25 cellular contexts compared by ENCODE assay signal in the genomic region with DNA sequence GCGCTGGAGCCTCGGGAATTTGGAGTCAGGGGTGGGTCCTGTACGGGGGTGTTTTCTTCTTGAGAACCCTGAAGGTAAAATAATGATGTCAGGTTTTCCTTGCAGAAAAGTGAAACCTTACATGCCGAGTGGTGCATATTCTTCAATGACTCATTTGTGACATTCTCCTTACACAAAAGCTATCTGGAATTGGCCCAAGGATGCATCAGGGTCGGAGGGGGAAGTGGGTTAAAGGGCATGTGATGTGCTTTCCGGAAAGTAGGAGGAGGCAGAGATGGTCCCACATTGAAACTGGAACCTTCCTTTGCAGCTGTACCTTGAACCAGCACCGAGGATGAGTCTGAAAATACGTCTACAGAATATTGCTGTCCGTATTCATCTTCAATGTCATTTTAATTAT.
DNase-seq lines count a peak whose midpoint lies in the region; ATAC-seq, FAIRE-seq and TF ChIP-seq lines count a peak whose summit lies in the region.
"Had no signal": no experiment of that assay in that cellular context is flagged by ENCODE, and none has a peak within 500 bp of the region (broad histone marks: within the 10 kb centered on the region; RNA-seq: fewer than 3 reads in every experiment).

No MANE protein-coding gene starts in this region.

- no peak overlapping the region for H2AFZ ChIP-seq in SK-N-SH (ENCODE audit: low read depth)

- H3K27me3 ChIP-seq in SK-N-SH (ENCODE audit: insufficient read depth): no peaks in the 10 kb centered on the region; the same call in 1 of the 2 replicates
- H3K27me3 ChIP-seq in adrenal gland: no peaks in the 10 kb centered on the region
- H3K27me3 ChIP-seq: BE2C had no signal

- intact Hi-C loops in adrenal gland (cut with DNase I): no loop called here

- no peak for TF ChIP-seq POLR2A in adrenal gland (IDR thresholded peaks at IDR 0.05)

- peak; percentile 86 for FAIRE-seq in urothelium cell line (lab: Jason Lieb, UNC)
- FAIRE-seq: GM18507, H1, HepG2 had no signal

- CTCF ChIA-PET in SK-N-SH (lab: Yijun Ruan, JAX): interaction anchor here (0.9 kb wide), 1 partner anchor 86 kb away, joined by 3 read pairs; no protein-coding TSS in a partner anchor

- ATAC-seq in SK-N-SH treated with all-trans-retinoic acid at 6 μM for 48 hours (no peak), GM21619 (IDR thresholded peaks at IDR 0.05; ENCODE audit: unreplicated experiment) (no peak), GM21717 (IDR thresholded peaks at IDR 0.05; ENCODE audit: unreplicated experiment) (no peak), GM21423 (IDR thresholded peaks at IDR 0.05; ENCODE audit: unreplicated experiment) (no peak)
- ATAC-seq: HepG2, PC-3 had no signal

- no peak for TF ChIP-seq RAD21 in SK-N-SH (IDR thresholded peaks at IDR 0.05; ENCODE audit: low read length)

- DNase-seq in SK-N-SH (no peak), M059J (ENCODE audit: low read depth) (peak; percentile 38), adrenal gland (peak in 4 of 7 donors; percentile 28 to 64 (median 34)), urothelium cell line (ENCODE audit: low spot score) (peak; percentile 69)
- DNase-seq: ACHN; BE2C; CD8-positive, alpha-beta memory T cell; Karpas-422; NCI-H1105 treated with DMSO at 0.1 percent for 48 hours; NCI-H146; NCI-H1930; NCI-H446; NCI-H524 treated with DMSO at 0.1 percent for 48 hours; NCI-H774; NK-92 treated with Interleukin-12 subunit alpha and Interleukin-12 subunit beta, amount 100 ng/mL, for 24 hours; PC-3; SHP77 treated with DMSO at 0.1 percent for 48 hours had no signal

- H3K4me2 ChIP-seq in SK-N-SH: peak overlapping the region; percentile 44; the same call in 1 of the 2 replicates

- peak overlapping the region in 1 of 2 experiments; percentile 32; a peak in 1 of 4 replicates for H3K4me3 ChIP-seq in SK-N-SH (ENCODE audit: low read depth in 2 of 2, low read length in 1 of 2)
- H3K4me3 ChIP-seq in adrenal gland: peak overlapping the region in 1 of 4 donors; percentile 36

- no peaks in the 10 kb centered on the region for H4K20me1 ChIP-seq in SK-N-SH (ENCODE audit: insufficient read depth)

- TF ChIP-seq EP300 in SK-N-SH (IDR thresholded peaks at IDR 0.05; ENCODE audit: borderline replicate concordance in 1 of 2, low read depth in 1 of 2, low read length in 1 of 2): no peak

- no peaks in the 10 kb centered on the region for H3K4me1 ChIP-seq in SK-N-SH (ENCODE audit: control insufficient read depth in 1 of 2, insufficient read depth in 2 of 2, low read depth in 1 of 2, low read length in 1 of 2)
- H3K4me1 ChIP-seq in adrenal gland (replicated peaks in 1 of 2): peaks cover 0 to 8% of the 10 kb centered on the region in 2 donors
- H3K4me1 ChIP-seq: BE2C had no signal

- WGBS in SK-N-SH (ENCODE audit: low lambda C conversion rate): 0% methylated on average over 9 of the region's 9 CpGs
- WGBS in adrenal gland, 4 donors: 34 to 40% (median 39%) methylated on average over 9 of the region's 9 CpGs

- H3K9me3 ChIP-seq in SK-N-SH (no peaks in the 10 kb centered on the region), adrenal gland (replicated peaks in 1 of 3) (no peaks in the 10 kb centered on the region)
- H3K9me3 ChIP-seq: BE2C had no signal

- no peaks in the 10 kb centered on the region for H3F3A ChIP-seq in SK-N-SH (replicated peaks; ENCODE audit: insufficient read depth)

- H3K36me3 ChIP-seq in SK-N-SH (replicated peaks in 1 of 2; ENCODE audit: control insufficient read depth in 1 of 2, insufficient read depth in 2 of 2, low read length in 1 of 2) (no peaks in the 10 kb centered on the region), adrenal gland (replicated peaks in 1 of 2) (no peaks in the 10 kb centered on the region)
- H3K36me3 ChIP-seq: BE2C had no signal

- no peaks in the 10 kb centered on the region for H3K79me2 ChIP-seq in SK-N-SH (ENCODE audit: insufficient read depth)

- no peak overlapping the region for H3K9ac ChIP-seq in SK-N-SH

- POLR2A ChIA-PET in SK-N-SH (lab: Yijun Ruan, JAX): no interaction called here

- H3K27ac ChIP-seq in SK-N-SH (ENCODE audit: low read depth in 2 of 2, low read length in 1 of 2): no peak overlapping the region
- H3K27ac ChIP-seq in adrenal gland: peak overlapping the region in 1 of 5 donors; percentile 70
- H3K27ac ChIP-seq: 22Rv1 had no signal

- no peaks in the 10 kb centered on the region for H3K9me2 ChIP-seq in SK-N-SH

- TF ChIP-seq CTCF in SK-N-SH (IDR thresholded peaks at IDR 0.05) (no peak), adrenal gland (IDR thresholded peaks at IDR 0.05) (no peak)

TF ChIP-seq in SK-N-SH, 30 proteins besides CTCF, POLR2A, EP300 and RAD21:
- TF ChIP-seq SIN3A (IDR thresholded peaks at IDR 0.05; ENCODE audit: borderline replicate concordance, low read depth, low read length): no peak
- no peak for TF ChIP-seq YY1 (IDR thresholded peaks at IDR 0.05; ENCODE audit: low read depth)

TF ChIP-seq in SK-N-SH treated with all-trans-retinoic acid at 6 μM for 48 hours, 23 proteins besides CTCF, POLR2A, EP300 and RAD21:
- TF ChIP-seq CSDC2 (CRISPR knock-in tag; IDR thresholded peaks at IDR 0.05) (no peak), ZNF70 (CRISPR knock-in tag; IDR thresholded peaks at IDR 0.05) (no peak)
